10 cellular contexts compared by ENCODE assay signal in the genomic region with DNA sequence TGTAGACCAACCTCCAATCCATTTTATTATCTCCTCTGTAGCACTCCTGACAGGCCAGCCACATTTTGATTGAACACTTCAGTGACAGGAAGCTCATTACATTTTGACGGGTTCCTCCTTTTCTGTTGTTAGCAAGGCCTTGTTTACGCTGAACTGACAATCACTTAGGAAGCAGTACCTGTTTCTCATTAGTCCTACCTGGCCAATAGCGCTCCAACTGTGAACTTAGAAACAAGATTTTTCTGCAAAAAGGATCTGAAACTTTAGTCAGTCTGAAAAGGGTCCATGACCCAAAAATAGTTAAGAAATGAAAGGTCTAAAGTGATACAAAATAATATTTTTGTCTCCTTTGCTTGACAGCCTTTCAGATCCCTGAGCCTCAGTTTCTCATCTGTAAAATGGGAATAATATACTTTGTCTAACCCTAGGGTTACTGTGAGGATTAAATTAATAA.
DNase-seq lines count a peak whose midpoint lies in the region; ATAC-seq and TF ChIP-seq lines count a peak whose summit lies in the region.
"Had no signal": no experiment of that assay in that cellular context is flagged by ENCODE, and none has a peak within 500 bp of the region (broad histone marks: within the 10 kb centered on the region; RNA-seq: fewer than 3 reads in every experiment).

No MANE protein-coding gene starts in this region.

- peaks cover 20% of the 10 kb centered on the region for H3K4me1 Mint-ChIP-seq in activated B cell treated with CpG ODN at 0.5 μM for 24 hours
- H3K4me1 Mint-ChIP-seq in stimulated activated naive B cell treated with anti-CD40 and anti-IgM and Interleukin-4, amounts not matched to agents 10 μg/mL and 1 μg/mL and 100 μg/mL, for 72 hours, result peaks cover 11 to 22% of the 10 kb centered on the region in 2 donors
- H3K4me1 Mint-ChIP-seq in naive thymus-derived CD8-positive, alpha-beta T cell, result peaks cover 2 to 19% (median 13%) of the 10 kb centered on the region in 4 donors

- peak overlapping the region; percentile 28 for H3K27ac Mint-ChIP-seq in activated B cell treated with CpG ODN at 0.5 μM for 24 hours
- H3K27ac Mint-ChIP-seq in stimulated activated naive B cell treated with anti-CD40 and anti-IgM and Interleukin-4, amounts not matched to agents 10 μg/mL and 1 μg/mL and 100 μg/mL, for 72 hours, result no peak overlapping the region
- H3K27ac Mint-ChIP-seq in naive thymus-derived CD8-positive, alpha-beta T cell, result no peak overlapping the region

- no peaks in the 10 kb centered on the region for H3K9me3 Mint-ChIP-seq in activated B cell treated with CpG ODN at 0.5 μM for 24 hours
- H3K9me3 Mint-ChIP-seq in stimulated activated naive B cell treated with anti-CD40 and anti-IgM and Interleukin-4, amounts not matched to agents 10 μg/mL and 1 μg/mL and 100 μg/mL, for 72 hours, result no peaks in the 10 kb centered on the region
- peaks cover 0 to 1% (median 0%) of the 10 kb centered on the region in 9 donors for H3K9me3 Mint-ChIP-seq in naive thymus-derived CD8-positive, alpha-beta T cell

- TF ChIP-seq CTCF in activated B cell treated with CpG ODN at 0.5 μM for 24 hours (IDR thresholded peaks at IDR 0.05), result no peak

- H3K4me3 Mint-ChIP-seq in activated B cell treated with CpG ODN at 0.5 μM for 24 hours, result peak overlapping the region; percentile 40
- peak overlapping the region; percentile 2 to 5 for H3K4me3 Mint-ChIP-seq in stimulated activated naive B cell treated with anti-CD40 and anti-IgM and Interleukin-4, amounts not matched to agents 10 μg/mL and 1 μg/mL and 100 μg/mL, for 72 hours
- H3K4me3 Mint-ChIP-seq in naive thymus-derived CD8-positive, alpha-beta T cell, result peak overlapping the region in 1 of 10 donors; percentile 0

- no peaks in the 10 kb centered on the region for H3K27me3 Mint-ChIP-seq in activated B cell treated with CpG ODN at 0.5 μM for 24 hours
- H3K27me3 Mint-ChIP-seq in stimulated activated naive B cell treated with anti-CD40 and anti-IgM and Interleukin-4, amounts not matched to agents 10 μg/mL and 1 μg/mL and 100 μg/mL, for 72 hours, result no peaks in the 10 kb centered on the region
- H3K27me3 Mint-ChIP-seq in naive thymus-derived CD8-positive, alpha-beta T cell, result peaks cover 4 to 28% (median 25%) of the 10 kb centered on the region in 5 donors

- peak; percentile 22 for DNase-seq in NCI-H748 (lab: John Stamatoyannopoulos, UW; ENCODE audit: unreplicated experiment)
- no peak for DNase-seq in NCI-H748 treated with DMSO at 0.1 percent for 48 hours (lab: John Stamatoyannopoulos, UW)
- no peak for DNase-seq in activated B cell treated with CpG ODN at 0.5 μM for 24 hours
- DNase-seq in stimulated activated naive B cell treated with anti-CD40 and anti-IgM and Interleukin-4, amounts not matched to agents 10 μg/mL and 1 μg/mL and 100 μg/mL, for 72 hours, result no peak
- no peak for DNase-seq in activated gamma-delta T cell treated with Interleukin-2 at 50 U/mL for 16 hours
- no peak for DNase-seq in naive thymus-derived CD8-positive, alpha-beta T cell
- no peak for DNase-seq in NCI-H1930 (lab: John Stamatoyannopoulos, UW)
- DNase-seq: EL; stimulated activated CD4-positive, alpha-beta T cell treated with anti-CD3 and anti-CD28 coated beads, Interleukin-4, amount 100 ng/mL, for 24 hours had no signal

- no peaks in the 10 kb centered on the region for H3K36me3 Mint-ChIP-seq in activated B cell treated with CpG ODN at 0.5 μM for 24 hours (ENCODE audit: low read depth)
- no peaks in the 10 kb centered on the region for H3K36me3 Mint-ChIP-seq in stimulated activated naive B cell treated with anti-CD40 and anti-IgM and Interleukin-4, amounts not matched to agents 10 μg/mL and 1 μg/mL and 100 μg/mL, for 72 hours
- H3K36me3 Mint-ChIP-seq in naive thymus-derived CD8-positive, alpha-beta T cell, result peaks cover 0 to 13% (median 0%) of the 10 kb centered on the region in 3 donors

- ATAC-seq in HG03066 (IDR thresholded peaks at IDR 0.05; ENCODE audit: low read depth, unreplicated experiment) (peak; percentile 21), activated B cell treated with CpG ODN at 0.5 μM for 24 hours (ENCODE audit: low read depth) (no peak)
- ATAC-seq in stimulated activated naive B cell treated with anti-CD40 and anti-IgM and Interleukin-4, amounts not matched to agents 10 μg/mL and 1 μg/mL and 100 μg/mL, for 72 hours (replicated peaks), result peak in 1 of 2 donors; percentile 6
- ATAC-seq in naive thymus-derived CD8-positive, alpha-beta T cell, result no peak

- intact Hi-C loops in activated B cell treated with CpG ODN at 0.5 μM for 24 hours (cut with micrococcal nuclease), result loop anchor here (1.0 to 10.0 kb wide), 6 partner anchors 45 to 833 kb away; partner anchors contain the start of genes ASNSD1 and STAT1

- POLR2A ChIA-PET in activated B cell treated with CpG ODN at 0.5 μM for 24 hours (lab: Charles Lee), result no interaction called here
- POLR2A ChIA-PET in naive thymus-derived CD8-positive, alpha-beta T cell (lab: Charles Lee), result no interaction called here

- CTCF ChIA-PET in activated B cell treated with CpG ODN at 0.5 μM for 24 hours (lab: Charles Lee), result no interaction called here
